In the genomic region with DNA sequence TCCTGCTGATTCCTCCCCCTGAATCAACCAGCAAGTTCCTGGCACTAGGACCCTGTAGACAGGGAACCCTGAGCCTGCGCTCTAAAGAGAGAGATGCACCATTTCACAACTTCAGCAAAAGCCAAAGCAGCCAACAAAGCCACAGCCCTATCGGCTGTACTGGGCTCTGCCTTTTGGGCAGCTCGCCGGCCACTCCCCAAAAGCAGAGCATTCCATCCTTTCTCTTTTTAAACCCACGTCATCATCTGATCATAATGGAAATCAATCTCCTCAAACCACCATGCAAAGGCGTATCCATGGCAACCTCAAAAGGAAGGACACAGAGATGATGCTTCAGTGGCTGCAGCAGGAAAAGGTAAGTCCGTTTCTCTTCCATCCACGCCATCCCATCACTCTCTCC, we compare ENCODE assay signal across 16 cellular contexts.
A peak's percentile ranks its signal among the peaks of the same experiment; 100 is the strongest.
DNase-seq lines count a peak whose midpoint lies in the region; ATAC-seq and TF ChIP-seq lines count a peak whose summit lies in the region.
"Had no signal": no experiment of that assay in that cellular context is flagged by ENCODE, and none has a peak within 500 bp of the region (broad histone marks: within the 10 kb centered on the region; RNA-seq: fewer than 3 reads in every experiment).

No MANE protein-coding gene starts in this region.

- no peak overlapping the region for H3K9ac ChIP-seq in parathyroid adenoma

- H3K27ac ChIP-seq in parathyroid adenoma: peak overlapping the region; percentile 45
- H3K27ac ChIP-seq: ovary had no signal

- H3K4me3 Mint-ChIP-seq in stimulated activated naive CD8-positive, alpha-beta T cell treated with anti-CD3 and anti-CD28 coated beads, Interleukin-15, amount 100 ng/mL, for 72 hours: no peak overlapping the region
- H3K4me3 Mint-ChIP-seq: activated CD4-positive, alpha-beta T cell treated with anti-CD3 and anti-CD28 coated beads for 36 hours; activated naive CD4-positive, alpha-beta T cell treated with anti-CD3 and anti-CD28 coated beads, Interleukin-2, amount 50 U/mL, for 24 hours; central memory CD8-positive, alpha-beta T cell; T-helper 17 cell had no signal

- peaks cover 31% of the 10 kb centered on the region for H3K4me1 ChIP-seq in parathyroid adenoma

- no peaks in the 10 kb centered on the region for H3K9me3 ChIP-seq in parathyroid adenoma (ENCODE audit: control insufficient read depth, low read length)
- H3K9me3 ChIP-seq: ovary had no signal

- no peak for TF ChIP-seq CTCF in parathyroid adenoma (IDR thresholded peaks at IDR 0.05)

- H3K4me3 ChIP-seq in parathyroid adenoma (ENCODE audit: low read depth, low read length): no peak overlapping the region
- H3K4me3 ChIP-seq: ovary had no signal

- H2AFZ ChIP-seq in parathyroid adenoma: no peak overlapping the region

- H3K9me3 Mint-ChIP-seq in stimulated activated naive CD8-positive, alpha-beta T cell treated with anti-CD3 and anti-CD28 coated beads, Interleukin-15, amount 100 ng/mL, for 72 hours: no peaks in the 10 kb centered on the region
- H3K9me3 Mint-ChIP-seq: activated naive CD4-positive, alpha-beta T cell treated with anti-CD3 and anti-CD28 coated beads, Interleukin-2, amount 50 U/mL, for 24 hours; central memory CD8-positive, alpha-beta T cell had no signal

- H3K27me3 ChIP-seq in parathyroid adenoma (ENCODE audit: control insufficient read depth, insufficient read depth, low read length): no peaks in the 10 kb centered on the region
- H3K27me3 ChIP-seq: ovary had no signal

- DNase-seq in CMK (ENCODE audit: low read depth) (peak; percentile 36), amygdala (lab: John Stamatoyannopoulos, UW) (peak in 50 of 56 donors; percentile 12 to 83 (median 46)), globus pallidus (ENCODE audit: low spot score) (peak; percentile 84), NCI-H1417 treated with DMSO at 0.1 percent for 48 hours (lab: John Stamatoyannopoulos, UW) (no peak), GDM1 (lab: John Stamatoyannopoulos, UW) (no peak), T1000 (lab: John Stamatoyannopoulos, UW) (no peak)
- DNase-seq in stimulated activated naive CD8-positive, alpha-beta T cell treated with anti-CD3 and anti-CD28 coated beads, Interleukin-15, amount 100 ng/mL, for 72 hours: no peak
- DNase-seq: activated CD4-positive, alpha-beta T cell treated with anti-CD3 and anti-CD28 coated beads for 36 hours; Calu3; NCI-H2171 treated with DMSO at 0.1 percent for 48 hours; ovary; SHP77; T-helper 17 cell had no signal

- no peak for ATAC-seq in stimulated activated naive CD8-positive, alpha-beta T cell treated with anti-CD3 and anti-CD28 coated beads, Interleukin-15, amount 100 ng/mL, for 72 hours
- ATAC-seq: activated CD4-positive, alpha-beta T cell treated with anti-CD3 and anti-CD28 coated beads for 36 hours; T-helper 17 cell had no signal

- H3K36me3 ChIP-seq in parathyroid adenoma (ENCODE audit: control insufficient read depth, insufficient read depth, low read length): no peaks in the 10 kb centered on the region
- H3K36me3 ChIP-seq: ovary had no signal

- peaks cover 77% of the 10 kb centered on the region for H3K79me2 ChIP-seq in parathyroid adenoma

- no peaks in the 10 kb centered on the region for H3K27me3 Mint-ChIP-seq in stimulated activated naive CD8-positive, alpha-beta T cell treated with anti-CD3 and anti-CD28 coated beads, Interleukin-15, amount 100 ng/mL, for 72 hours
- H3K27me3 Mint-ChIP-seq: activated CD4-positive, alpha-beta T cell treated with anti-CD3 and anti-CD28 coated beads for 36 hours; activated naive CD4-positive, alpha-beta T cell treated with anti-CD3 and anti-CD28 coated beads, Interleukin-2, amount 50 U/mL, for 24 hours; central memory CD8-positive, alpha-beta T cell; T-helper 17 cell had no signal

- peaks cover 16% of the 10 kb centered on the region for H3K4me1 Mint-ChIP-seq in stimulated activated naive CD8-positive, alpha-beta T cell treated with anti-CD3 and anti-CD28 coated beads, Interleukin-15, amount 100 ng/mL, for 72 hours

- no peak overlapping the region for H3K27ac Mint-ChIP-seq in stimulated activated naive CD8-positive, alpha-beta T cell treated with anti-CD3 and anti-CD28 coated beads, Interleukin-15, amount 100 ng/mL, for 72 hours
- H3K27ac Mint-ChIP-seq: activated CD4-positive, alpha-beta T cell treated with anti-CD3 and anti-CD28 coated beads for 36 hours; activated naive CD4-positive, alpha-beta T cell treated with anti-CD3 and anti-CD28 coated beads, Interleukin-2, amount 50 U/mL, for 24 hours; T-helper 17 cell had no signal

- no peak overlapping the region for H3K4me2 ChIP-seq in parathyroid adenoma (ENCODE audit: low read length)

Comparison
In these comparisons a context has a peak if more than half of its experiments do, and no peak if none do; other contexts are left out.
1. DNase-seq: peak in CMK (single experiment), amygdala (50 of 56) and globus pallidus (single experiment); none in NCI-H1417 treated with DMSO at 0.1 percent for 48 hours (single experiment), GDM1 (single experiment), stimulated activated naive CD8-positive, alpha-beta T cell treated with anti-CD3 and anti-CD28 coated beads, Interleukin-15, amount 100 ng/mL, for 72 hours (0 of 2) and T1000 (single experiment).